8 cellular contexts compared by ENCODE assay signal in the genomic region with DNA sequence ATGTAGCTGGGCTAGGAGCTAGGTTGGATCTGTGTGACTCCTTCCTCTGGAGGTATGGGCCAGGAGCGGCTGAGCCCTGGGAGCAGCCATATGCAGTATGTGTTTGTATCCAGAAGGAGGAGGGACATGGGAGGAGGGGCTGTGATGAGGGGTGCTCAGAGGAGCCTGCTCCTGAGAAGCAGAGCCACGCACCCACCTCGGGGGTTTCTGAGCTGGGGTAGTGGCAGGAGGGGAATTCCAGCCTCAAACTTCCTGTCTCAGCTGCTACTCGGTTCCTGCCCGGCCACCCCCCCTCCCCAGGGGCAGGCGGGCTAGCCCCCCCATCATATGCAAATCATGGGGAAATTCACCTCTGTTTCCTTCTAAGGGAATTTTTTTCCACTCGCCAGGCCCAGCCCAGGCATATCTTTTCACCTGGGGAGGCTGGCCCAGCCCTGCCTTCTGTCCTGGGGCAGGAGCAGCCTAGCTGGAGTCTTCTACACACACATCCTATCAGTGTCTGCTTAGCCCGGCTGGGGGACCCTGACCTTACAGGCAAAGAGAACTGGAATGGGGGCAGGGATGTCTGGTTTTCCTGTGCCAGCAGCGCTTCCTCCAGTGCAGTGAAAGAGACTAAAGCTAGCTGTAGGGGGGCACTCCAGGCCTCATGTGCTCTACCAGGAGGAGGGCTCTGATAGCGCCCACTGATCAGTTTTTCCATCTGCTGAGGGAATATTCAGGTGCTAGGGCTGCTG. TPM values are rescaled to one million over a fixed set of nuclear protein-coding genes. Genes with fewer than 3 reads are reported as not detected.
DNase-seq lines count a peak whose midpoint lies in the region; ATAC-seq, FAIRE-seq and TF ChIP-seq lines count a peak whose summit lies in the region.

No MANE protein-coding gene starts in this region.

- no peak overlapping the region for H2AFZ ChIP-seq in OCI-LY7 (ENCODE audit: low read length)

- no TSS peak for BruUV-seq in OCI-LY7 (replicated peaks; lab: Mats Ljungman, UMichigan)

- H3K27ac Mint-ChIP-seq in activated T-helper 17 cell treated with anti-CD3 and anti-CD28 coated beads, Interleukin-2, amount 50 U/mL, for 72 hours, result peak overlapping the region; percentile 97

- CTCF ChIA-PET in OCI-LY7 (lab: Charles Lee; ENCODE audit: unreplicated experiment), result interaction anchor here (1.4 kb wide), 1 partner anchor 10 kb away, joined by 8 read pairs; no protein-coding TSS in a partner anchor

- no peaks in the 10 kb centered on the region for H3K9me3 ChIP-seq in OCI-LY7 (ENCODE audit: low read length)

- POLR2A ChIA-PET in OCI-LY7 (lab: Charles Lee), result interaction anchor here (0.6 to 2.1 kb wide), 3 partner anchors 17 to 263 kb away, joined by 3 to 8 read pairs (median 3); a partner anchor contains a TSS

- peak overlapping the region; percentile 97 for H3K4me3 Mint-ChIP-seq in activated T-helper 17 cell treated with anti-CD3 and anti-CD28 coated beads, Interleukin-2, amount 50 U/mL, for 72 hours

- H3K27me3 Mint-ChIP-seq in activated T-helper 17 cell treated with anti-CD3 and anti-CD28 coated beads, Interleukin-2, amount 50 U/mL, for 72 hours, result no peaks in the 10 kb centered on the region

- peak; percentile 32 for ATAC-seq in HG02588 (IDR thresholded peaks at IDR 0.05; ENCODE audit: unreplicated experiment)
- ATAC-seq in activated T-helper 17 cell treated with anti-CD3 and anti-CD28 coated beads, Interleukin-2, amount 50 U/mL, for 72 hours (replicated peaks), result peak; percentile 55

- H3K27me3 ChIP-seq in rectal smooth muscle tissue (ENCODE audit: control insufficient read depth, insufficient read depth, low read length), result no peaks in the 10 kb centered on the region

- peak overlapping the region; percentile 97 for H3K4me2 ChIP-seq in OCI-LY7 (ENCODE audit: low read length)

- peak overlapping the region; percentile 63 for H3K9ac ChIP-seq in rectal smooth muscle tissue (ENCODE audit: low read length)

- H3K4me1 ChIP-seq in OCI-LY7 (ENCODE audit: insufficient read depth, low read length, poor library complexity, severe bottlenecking) (peaks cover 58% of the 10 kb centered on the region), rectal smooth muscle tissue (ENCODE audit: control insufficient read depth, insufficient read depth, low read length) (peaks cover 63% of the 10 kb centered on the region)

- peaks cover 76% of the 10 kb centered on the region for H3K36me3 Mint-ChIP-seq in activated T-helper 17 cell treated with anti-CD3 and anti-CD28 coated beads, Interleukin-2, amount 50 U/mL, for 72 hours (ENCODE audit: low read depth)

- H3K9me2 ChIP-seq in OCI-LY7 (ENCODE audit: insufficient read depth, low read length), result no peaks in the 10 kb centered on the region

- H4K20me1 ChIP-seq in OCI-LY7 (ENCODE audit: insufficient read depth, low read length), result peaks cover 9% of the 10 kb centered on the region; the same call in 1 of the 2 replicates

- H3K4me1 Mint-ChIP-seq in activated T-helper 17 cell treated with anti-CD3 and anti-CD28 coated beads, Interleukin-2, amount 50 U/mL, for 72 hours, result peaks cover 20% of the 10 kb centered on the region

- FAIRE-seq in GM12892 (lab: Jason Lieb, UNC), result peak; percentile 84

- H3K4me3 ChIP-seq in OCI-LY7 (ENCODE audit: low read depth, low read length, poor library complexity, severe bottlenecking), result peak overlapping the region; percentile 78
- H3K4me3 ChIP-seq in rectal smooth muscle tissue (ENCODE audit: low read length), result peak overlapping the region; percentile 92

- H3K36me3 ChIP-seq in OCI-LY7 (ENCODE audit: insufficient read depth, low read length), result peaks cover 64% of the 10 kb centered on the region
- H3K36me3 ChIP-seq in rectal smooth muscle tissue (ENCODE audit: control insufficient read depth, insufficient read depth, low read length), result peaks cover 31% of the 10 kb centered on the region

- TF ChIP-seq CTCF in OCI-LY7 (conservative IDR thresholded peaks at IDR 0.05; ENCODE audit: low read length), result no peak

- intact Hi-C loops in OCI-LY7 (cut with micrococcal nuclease; ENCODE audit: unreplicated experiment), result no loop called here

- TF ChIP-seq POLR2A in GM12892 (IDR thresholded peaks at IDR 0.05; ENCODE audit: low read depth, low read length), result peak; percentile 70

- no peaks in the 10 kb centered on the region for H3K9me3 Mint-ChIP-seq in activated T-helper 17 cell treated with anti-CD3 and anti-CD28 coated beads, Interleukin-2, amount 50 U/mL, for 72 hours

- peak; percentile 63 for DNase-seq in GM12892 (ENCODE audit: insufficient read length)
- peak; percentile 63 for DNase-seq in OCI-LY7 (ENCODE audit: low spot score)
- peak; percentile 88 for DNase-seq in germinal center (ENCODE audit: low spot score)
- DNase-seq in midbrain (lab: John Stamatoyannopoulos, UW), result no peak
- DNase-seq in NCI-H1092 treated with DMSO at 0.1 percent for 48 hours (lab: John Stamatoyannopoulos, UW), result no peak

- H3K79me2 ChIP-seq in OCI-LY7 (ENCODE audit: insufficient read depth, low read depth, low read length), result peaks cover 54% of the 10 kb centered on the region

- H3K27ac ChIP-seq in OCI-LY7 (ENCODE audit: low read depth, low read length, poor library complexity, severe bottlenecking), result peak overlapping the region; percentile 78
- peak overlapping the region; percentile 92 for H3K27ac ChIP-seq in rectal smooth muscle tissue (ENCODE audit: low read depth, low read length)

RNA-seq across cellular contexts. Expression of a gene that starts 3.0 kb away (rescaled TPM):
- 9.8 TPM for polyA plus RNA-seq in GM12892 (2012; ENCODE audit: missing spikeins)
- 11.2 and 20.7 TPM in 2 replicates for total RNA-seq in OCI-LY7 (2014; rRNA removed; shearing (Covaris generic))
- 9.8 and 11.5 TPM in 2 replicates for total RNA-seq in OCI-LY7 (2022)
- 10 to 100 TPM; 40.1 to 73.3 TPM for total RNA-seq in activated T-helper 17 cell treated with anti-CD3 and anti-CD28 coated beads, Interleukin-2, amount 50 U/mL, for 72 hours

RNA-seq across cellular contexts. Expression of a gene that starts 37.2 kb away (rescaled TPM):
- polyA plus RNA-seq in GM12892 (2012; ENCODE audit: missing spikeins), result 45.3 TPM
- total RNA-seq in OCI-LY7 (2014; rRNA removed; shearing (Covaris generic)), result 74.3 and 121 TPM in 2 replicates
- total RNA-seq in OCI-LY7 (2022), result 69.8 and 73.8 TPM in 2 replicates
- 10 to 100 TPM; 53.1 to 56.8 TPM for total RNA-seq in activated T-helper 17 cell treated with anti-CD3 and anti-CD28 coated beads, Interleukin-2, amount 50 U/mL, for 72 hours

Comparison
In these comparisons a context has a peak if more than half of its experiments do, and no peak if none do; other contexts are left out.
1. DNase-seq: peak in GM12892 (single experiment), OCI-LY7 (single experiment) and germinal center (single experiment); none in midbrain (single experiment) and NCI-H1092 treated with DMSO at 0.1 percent for 48 hours (single experiment).